Comparison of ENCODE assay signal across 15 cellular contexts in genomic region chr4:108342325-108342986, GRCh38.
DNase-seq lines count a peak whose midpoint lies in the region; ATAC-seq and TF ChIP-seq lines count a peak whose summit lies in the region.
"Had no signal": no experiment of that assay in that cellular context is flagged by ENCODE, and none has a peak within 500 bp of the region (broad histone marks: within the 10 kb centered on the region; RNA-seq: fewer than 3 reads in every experiment).

No MANE protein-coding gene starts in this region.

- H3K4me3 Mint-ChIP-seq in CD4-positive, CD25-positive, alpha-beta regulatory T cell, result peak overlapping the region in 3 of 4 donors; percentile 46 to 75 (median 64)
- peak overlapping the region; percentile 67 to 83 for H3K4me3 Mint-ChIP-seq in activated T-cell treated with anti-CD3 and anti-CD28 coated beads, Interleukin-2, amount 50 U/mL, for 72 hours
- no peak overlapping the region for H3K4me3 Mint-ChIP-seq in H9

- peak overlapping the region; percentile 79 to 96 (median 89) for H3K27ac Mint-ChIP-seq in CD4-positive, CD25-positive, alpha-beta regulatory T cell
- peak overlapping the region; percentile 92 for H3K27ac Mint-ChIP-seq in activated T-cell treated with anti-CD3 and anti-CD28 coated beads, Interleukin-2, amount 50 U/mL, for 72 hours
- H3K27ac Mint-ChIP-seq in H9, result 0 out of 7 replicates have a peak overlapping the region, but pooled peaks of 1 of the 3 experiments have one; percentile 19

- H2BK5ac ChIP-seq in H9 (ENCODE audit: insufficient read length, low read length), result no peak overlapping the region

- peak overlapping the region; percentile 42 for H3K27ac ChIP-seq in CD4-positive, CD25-positive, alpha-beta regulatory T cell (ENCODE audit: insufficient read depth, low read length, poor library complexity, severe bottlenecking)
- no peak overlapping the region for H3K27ac ChIP-seq in H9 (ENCODE audit: insufficient read length, low read depth, low read length)
- H3K27ac ChIP-seq: breast epithelium, gastrocnemius medialis, RWPE1, upper lobe of right lung had no signal

- no peak overlapping the region for H2AK5ac ChIP-seq in H9 (ENCODE audit: insufficient read length, low read length)

- TF ChIP-seq CTCF in H9 (conservative IDR thresholded peaks at IDR 0.05), result no peak

- no peaks in the 10 kb centered on the region for H3K23me2 ChIP-seq in H9 (ENCODE audit: insufficient read length, low read depth, low read length, poor library complexity, severe bottlenecking)

- no CpG with 5 or more reads among the region's 3 CpGs for WGBS in H9 (ENCODE audit: extremely low coverage, insufficient read length, low lambda C conversion rate)

- H4K8ac ChIP-seq in H9 (replicated peaks; ENCODE audit: insufficient read length, low read depth, low read length), result no peak overlapping the region

- H3K4me1 ChIP-seq in CD4-positive, CD25-positive, alpha-beta regulatory T cell (ENCODE audit: control insufficient read depth, insufficient read depth, low read length, poor library complexity, severe bottlenecking), result peaks cover 4% of the 10 kb centered on the region
- H3K4me1 ChIP-seq in H9 (ENCODE audit: insufficient read depth, low read length), result no peaks in the 10 kb centered on the region
- H3K4me1 ChIP-seq: breast epithelium, gastrocnemius medialis, upper lobe of right lung had no signal

- H3K79me2 ChIP-seq in H9 (ENCODE audit: insufficient read depth, low read length), result no peaks in the 10 kb centered on the region

- H3K36me3 Mint-ChIP-seq in CD4-positive, CD25-positive, alpha-beta regulatory T cell, result peaks cover 3% of the 10 kb centered on the region
- no peaks in the 10 kb centered on the region for H3K36me3 Mint-ChIP-seq in activated T-cell treated with anti-CD3 and anti-CD28 coated beads, Interleukin-2, amount 50 U/mL, for 72 hours (ENCODE audit: insufficient read depth in 2 of 2)
- no peaks in the 10 kb centered on the region for H3K36me3 Mint-ChIP-seq in H9 (ENCODE audit: insufficient read depth in 1 of 3, low read depth in 3 of 3)

- no peak overlapping the region for H3K4ac ChIP-seq in H9 (ENCODE audit: low read depth, low read length)

- peaks cover 0 to 2% (median 0%) of the 10 kb centered on the region in 7 donors for H3K9me3 Mint-ChIP-seq in CD4-positive, CD25-positive, alpha-beta regulatory T cell
- H3K9me3 Mint-ChIP-seq in activated T-cell treated with anti-CD3 and anti-CD28 coated beads, Interleukin-2, amount 50 U/mL, for 72 hours, result no peaks in the 10 kb centered on the region
- no peaks in the 10 kb centered on the region for H3K9me3 Mint-ChIP-seq in H9

- no peak overlapping the region for H3T11ph ChIP-seq in H9 (ENCODE audit: low read length)

- no peak overlapping the region for H4K91ac ChIP-seq in H9 (ENCODE audit: insufficient read length, low read depth, low read length)

- H3K79me1 ChIP-seq in H9 (ENCODE audit: insufficient read depth, low read depth, low read length, poor library complexity, severe bottlenecking), result no peaks in the 10 kb centered on the region

- no peak overlapping the region for H2BK120ac ChIP-seq in H9 (ENCODE audit: low read depth, low read length, poor library complexity, severe bottlenecking)

- no peak overlapping the region for H2AFZ ChIP-seq in H9 (ENCODE audit: low read length)

- no peak overlapping the region for H3K14ac ChIP-seq in H9 (ENCODE audit: insufficient read depth, low read length)

- no peaks in the 10 kb centered on the region for H4K20me1 ChIP-seq in H9 (ENCODE audit: control insufficient read depth, insufficient read depth, insufficient read length)

- H4K5ac ChIP-seq in H9 (ENCODE audit: insufficient read length, low read depth, low read length), result no peak overlapping the region

- H3K9ac ChIP-seq in H9 (ENCODE audit: extremely low read depth, insufficient read length, low read length), result no peak overlapping the region

- H3K4me2 ChIP-seq in H9 (ENCODE audit: insufficient read depth, insufficient read length, low read length), result no peak overlapping the region

- no peak overlapping the region for H2BK12ac ChIP-seq in H9 (ENCODE audit: insufficient read length, low read depth, low read length)

- DNase-seq in CD4-positive, CD25-positive, alpha-beta regulatory T cell, result peak in 2 of 3 donors; percentile 31 to 77
- peak; percentile 30 to 33 for DNase-seq in activated T-cell treated with anti-CD3 and anti-CD28 coated beads, Interleukin-2, amount 50 U/mL, for 72 hours
- peak; percentile 49 for DNase-seq in foreskin melanocyte
- no peak for DNase-seq in T-helper 9 cell
- no peak for DNase-seq in H9
- DNase-seq: DMS53, gastrocnemius medialis, NCI-H187 treated with DMSO at 0.1 percent for 48 hours, NCI-H526, upper lobe of right lung had no signal

- H2BK20ac ChIP-seq in H9 (ENCODE audit: low read depth, low read length, poor library complexity, severe bottlenecking), result no peak overlapping the region

- peaks cover 12 to 36% (median 14%) of the 10 kb centered on the region in 4 donors for H3K4me1 Mint-ChIP-seq in CD4-positive, CD25-positive, alpha-beta regulatory T cell
- peaks cover 25% of the 10 kb centered on the region for H3K4me1 Mint-ChIP-seq in activated T-cell treated with anti-CD3 and anti-CD28 coated beads, Interleukin-2, amount 50 U/mL, for 72 hours (ENCODE audit: low read depth)
- no peaks in the 10 kb centered on the region for H3K4me1 Mint-ChIP-seq in H9

- no peak overlapping the region for H3K23ac ChIP-seq in H9 (ENCODE audit: insufficient read length, low read depth, low read length)

- no peak overlapping the region for H3K56ac ChIP-seq in H9 (ENCODE audit: insufficient read length, low read depth, low read length)

- no peaks in the 10 kb centered on the region for H3K9me3 ChIP-seq in CD4-positive, CD25-positive, alpha-beta regulatory T cell (ENCODE audit: control insufficient read depth in 2 of 2, low read length in 2 of 2)
- H3K9me3 ChIP-seq in H9 (ENCODE audit: control insufficient read depth, low read depth, low read length), result no peaks in the 10 kb centered on the region
- H3K9me3 ChIP-seq: breast epithelium, gastrocnemius medialis, upper lobe of right lung had no signal

- no peak overlapping the region for H2BK15ac ChIP-seq in H9 (ENCODE audit: low read depth, low read length)

- H3K18ac ChIP-seq in H9 (ENCODE audit: insufficient read length, low read depth, low read length), result no peak overlapping the region

- H3K4me3 ChIP-seq in CD4-positive, CD25-positive, alpha-beta regulatory T cell (ENCODE audit: low read depth, low read length), result peak overlapping the region; percentile 69
- H3K4me3 ChIP-seq: breast epithelium, gastrocnemius medialis, upper lobe of right lung had no signal

- H3K36me3 ChIP-seq in CD4-positive, CD25-positive, alpha-beta regulatory T cell (ENCODE audit: control insufficient read depth, insufficient read depth, low read length), result no peaks in the 10 kb centered on the region
- H3K36me3 ChIP-seq: breast epithelium, gastrocnemius medialis, upper lobe of right lung had no signal

- peak; percentile 93 to 96 for ATAC-seq in CD4-positive, CD25-positive, alpha-beta regulatory T cell (ENCODE audit: low read depth in 2 of 2)
- peak; percentile 84 for ATAC-seq in GM18867 (IDR thresholded peaks at IDR 0.05; ENCODE audit: unreplicated experiment)
- peak; percentile 94 to 95 for ATAC-seq in activated T-cell treated with anti-CD3 and anti-CD28 coated beads, Interleukin-2, amount 50 U/mL, for 72 hours (replicated peaks in 1 of 2)
- no peak for ATAC-seq in GM19397 (IDR thresholded peaks at IDR 0.05; ENCODE audit: unreplicated experiment)
- no peak for ATAC-seq in GM19324 (IDR thresholded peaks at IDR 0.05; ENCODE audit: low FRiP score, unreplicated experiment)
- ATAC-seq: gastrocnemius medialis, upper lobe of right lung had no signal

- H3K27me3 ChIP-seq in CD4-positive, CD25-positive, alpha-beta regulatory T cell (ENCODE audit: control insufficient read depth, insufficient read depth, low read length), result no peaks in the 10 kb centered on the region
- no peaks in the 10 kb centered on the region for H3K27me3 ChIP-seq in H9 (ENCODE audit: insufficient read depth, low read length)
- H3K27me3 ChIP-seq: breast epithelium, gastrocnemius medialis, upper lobe of right lung had no signal

- H3K27me3 Mint-ChIP-seq in CD4-positive, CD25-positive, alpha-beta regulatory T cell, result peaks cover 4% of the 10 kb centered on the region
- H3K27me3 Mint-ChIP-seq in activated T-cell treated with anti-CD3 and anti-CD28 coated beads, Interleukin-2, amount 50 U/mL, for 72 hours (ENCODE audit: low read depth), result no peaks in the 10 kb centered on the region
- H3K27me3 Mint-ChIP-seq in H9 (ENCODE audit: low read depth), result no peaks in the 10 kb centered on the region

Comparison
In these comparisons a context has a peak if more than half of its experiments do, and no peak if none do; other contexts are left out.
1. ATAC-seq: peak in CD4-positive, CD25-positive, alpha-beta regulatory T cell (2 of 2), GM18867 (single experiment) and activated T-cell treated with anti-CD3 and anti-CD28 coated beads, Interleukin-2, amount 50 U/mL, for 72 hours (2 of 2); none in GM19397 (single experiment) and GM19324 (single experiment).
2. DNase-seq: peak in CD4-positive, CD25-positive, alpha-beta regulatory T cell (2 of 3), activated T-cell treated with anti-CD3 and anti-CD28 coated beads, Interleukin-2, amount 50 U/mL, for 72 hours (2 of 2) and foreskin melanocyte (single experiment); none in T-helper 9 cell (single experiment) and H9 (single experiment).
3. H3K4me3 Mint-ChIP-seq: peak in CD4-positive, CD25-positive, alpha-beta regulatory T cell (3 of 4) and activated T-cell treated with anti-CD3 and anti-CD28 coated beads, Interleukin-2, amount 50 U/mL, for 72 hours (2 of 2); none in H9 (0 of 2).